8 cellular contexts compared by ENCODE assay signal in the genomic region with DNA sequence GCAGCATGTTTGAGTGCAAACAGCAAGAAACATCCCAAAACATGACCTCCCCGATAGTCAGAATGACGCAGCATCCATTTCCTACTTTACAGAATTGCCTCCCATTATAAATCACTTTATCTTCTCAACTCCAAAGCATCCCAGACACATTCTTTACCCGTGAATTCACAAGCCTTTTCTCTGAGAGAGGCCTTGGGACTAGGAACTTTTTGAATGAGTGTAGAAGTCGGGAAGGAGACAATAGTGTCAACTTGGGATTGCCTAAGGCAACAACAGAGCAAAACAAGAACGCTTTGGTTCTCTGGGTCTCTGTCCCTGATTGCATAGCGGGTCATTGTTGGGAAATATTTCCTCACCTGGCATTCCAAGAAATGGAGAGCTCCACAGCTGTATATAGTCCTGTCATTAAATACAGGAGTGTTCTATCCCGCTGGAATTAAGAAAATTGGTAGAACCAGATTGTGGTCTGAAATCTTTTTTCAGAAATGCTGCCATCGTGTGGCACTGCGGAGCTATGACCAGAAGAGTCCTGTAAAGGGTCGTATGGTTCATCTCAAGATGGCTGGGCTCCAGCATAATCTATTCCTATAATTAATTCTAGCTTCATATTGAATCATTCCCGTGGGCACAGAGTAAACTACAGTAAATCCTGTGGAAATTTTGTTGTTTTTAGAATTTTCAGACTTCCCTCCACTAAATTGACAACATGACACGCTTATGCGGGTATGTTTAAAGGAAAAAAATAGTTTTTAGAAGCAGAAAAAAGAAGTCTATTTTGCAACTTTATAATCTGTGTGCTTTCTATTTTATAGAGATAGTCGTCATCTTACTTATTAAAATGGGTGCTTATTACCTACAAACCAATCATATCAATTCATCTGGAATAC. TPM values are rescaled to one million over a fixed set of nuclear protein-coding genes. Genes with fewer than 3 reads are reported as not detected.
A peak's percentile ranks its signal among the peaks of the same experiment; 100 is the strongest.
DNase-seq lines count a peak whose midpoint lies in the region; ATAC-seq and TF ChIP-seq lines count a peak whose summit lies in the region.

No MANE protein-coding gene starts in this region.

- TF ChIP-seq CTCF in DND-41 (IDR thresholded peaks at IDR 0.05; ENCODE audit: borderline replicate concordance, extremely low read depth, low read length, poor library complexity, severe bottlenecking) (peak; percentile 86), OCI-LY3 (IDR thresholded peaks at IDR 0.05; ENCODE audit: low read depth, low read length) (peak; percentile 93), prostate gland (IDR thresholded peaks at IDR 0.05) (peak; percentile 33 to 76 (median 65))

- no peaks in the 10 kb centered on the region for H3K36me3 ChIP-seq in DND-41 (ENCODE audit: insufficient read depth, low read length)
- no peaks in the 10 kb centered on the region for H3K36me3 ChIP-seq in OCI-LY3 (replicated peaks; ENCODE audit: low read depth, low read length)
- H3K36me3 ChIP-seq in prostate gland, result no peaks in the 10 kb centered on the region

- TF ChIP-seq POLR2A in prostate gland (IDR thresholded peaks at IDR 0.05), result no peak

- peaks cover 34% of the 10 kb centered on the region for H3K27me3 ChIP-seq in DND-41 (ENCODE audit: insufficient read depth, low read length, poor library complexity)
- peaks cover 36% of the 10 kb centered on the region for H3K27me3 ChIP-seq in OCI-LY3 (ENCODE audit: low read depth, low read length)
- H3K27me3 ChIP-seq in prostate gland (replicated peaks; ENCODE audit: insufficient read depth), result no peaks in the 10 kb centered on the region

- peak; percentile 81 for ATAC-seq in DND-41 (ENCODE audit: insufficient read depth, low read depth)
- peak; percentile 84 for ATAC-seq in GM21367 (IDR thresholded peaks at IDR 0.05; ENCODE audit: unreplicated experiment)
- ATAC-seq in left ventricle myocardium superior, result peak; percentile 71

- H3K4me1 ChIP-seq in DND-41 (ENCODE audit: insufficient read depth, low read length), result peaks cover 18% of the 10 kb centered on the region
- peaks cover 19% of the 10 kb centered on the region for H3K4me1 ChIP-seq in OCI-LY3 (ENCODE audit: low read length)
- H3K4me1 ChIP-seq in prostate gland (replicated peaks), result no peaks in the 10 kb centered on the region

- H2AFZ ChIP-seq in DND-41 (ENCODE audit: low read depth, low read length) (no peak overlapping the region), OCI-LY3 (ENCODE audit: low read depth, low read length) (peak overlapping the region; percentile 99)

- DNase-seq in DND-41, result peak; percentile 56
- DNase-seq in HS-5 (ENCODE audit: low read depth), result peak; percentile 84
- DNase-seq in amniotic epithelial cell (ENCODE audit: low read depth), result peak; percentile 95
- peak; percentile 58 for DNase-seq in left ventricle myocardium superior
- DNase-seq in prostate gland (ENCODE audit: low spot score), result no peak
- no peak for DNase-seq in cerebellar nuclear complex (lab: John Stamatoyannopoulos, UW)

- H3K4me3 ChIP-seq in DND-41 (ENCODE audit: low read depth in 1 of 2, low read length in 2 of 2) (no peak overlapping the region), OCI-LY3 (ENCODE audit: low read length) (peak overlapping the region; percentile 77), prostate gland (no peak overlapping the region)

- H3K9ac ChIP-seq in DND-41 (ENCODE audit: low read depth, low read length) (no peak overlapping the region), OCI-LY3 (ENCODE audit: low read length) (peak overlapping the region; percentile 20)

- intact Hi-C loops in left ventricle myocardium superior (cut with micrococcal nuclease), result loop anchor here (2.0 to 10.0 kb wide), 2 partner anchors 121 to 299 kb away; no protein-coding TSS in a partner anchor
- intact Hi-C loops in prostate gland (cut with DNase I), result loop anchor here (2.0 kb wide), 1 partner anchor 121 kb away; no protein-coding TSS in a partner anchor

- no peaks in the 10 kb centered on the region for H3K9me3 ChIP-seq in DND-41 (ENCODE audit: insufficient read depth, low read length, severe bottlenecking)
- H3K9me3 ChIP-seq in OCI-LY3 (ENCODE audit: insufficient read depth, low read length), result no peaks in the 10 kb centered on the region
- no peaks in the 10 kb centered on the region for H3K9me3 ChIP-seq in prostate gland

- H3K27ac ChIP-seq in DND-41 (ENCODE audit: low read length), result no peak overlapping the region
- H3K27ac ChIP-seq in OCI-LY3 (ENCODE audit: low read length), result no peak overlapping the region
- no peak overlapping the region for H3K27ac ChIP-seq in prostate gland

- 29% methylated on average over 14 of the region's 14 CpGs for WGBS in prostate gland

- H4K20me1 ChIP-seq in DND-41 (ENCODE audit: insufficient read depth, low read length) (no peaks in the 10 kb centered on the region), OCI-LY3 (ENCODE audit: insufficient read depth, low read length) (no peaks in the 10 kb centered on the region)

- H3K79me2 ChIP-seq in DND-41 (ENCODE audit: insufficient read depth, low read length) (no peaks in the 10 kb centered on the region), OCI-LY3 (ENCODE audit: low read length) (no peaks in the 10 kb centered on the region)

- H3K4me2 ChIP-seq in DND-41 (ENCODE audit: insufficient read depth, low read length) (no peak overlapping the region), OCI-LY3 (ENCODE audit: low read length) (peak overlapping the region; percentile 94)

RNA-seq across cellular contexts. Expression of a gene that starts 2.0 kb away (rescaled TPM):
- 2.7 TPM for total RNA-seq in left ventricle myocardium superior
- 10 to 100 TPM in 1 of 2 donors, 1 to 10 TPM in 1; 6.4 to 52.0 TPM for total RNA-seq in prostate gland

RNA-seq across cellular contexts. Expression of a gene that starts 33.9 kb away (rescaled TPM):
- total RNA-seq in left ventricle myocardium superior (13.3 TPM), prostate gland (10 to 100 TPM; 19.0 to 40.3 TPM)

Comparison
In these comparisons a context has a peak if more than half of its experiments do, and no peak if none do; other contexts are left out.
1. DNase-seq: peak in DND-41 (single experiment), HS-5 (single experiment), amniotic epithelial cell (single experiment) and left ventricle myocardium superior (single experiment); none in prostate gland (single experiment) and cerebellar nuclear complex (0 of 2).
2. Peak in every context shown above with its lines, with median percentiles within 50 percentile points of each other: ATAC-seq and CTCF ChIP-seq.